17 cellular contexts compared by ENCODE assay signal in genomic region chr11:101224221-101224620, GRCh38.
A peak's percentile ranks its signal among the peaks of the same experiment; 100 is the strongest.
DNase-seq lines count a peak whose midpoint lies in the region; ATAC-seq and TF ChIP-seq lines count a peak whose summit lies in the region.
"Had no signal": no experiment of that assay in that cellular context is flagged by ENCODE, and none has a peak within 500 bp of the region (broad histone marks: within the 10 kb centered on the region; RNA-seq: fewer than 3 reads in every experiment).

No MANE protein-coding gene starts in this region.

- no peak overlapping the region for H2AK5ac ChIP-seq in neuronal stem cell (ENCODE audit: low read depth, low read length)

- no peak overlapping the region for H3K4me3 Mint-ChIP-seq in osteocyte (ENCODE audit: unreplicated experiment)
- H3K4me3 Mint-ChIP-seq: B cell; CD4-positive, alpha-beta T cell; CD8-positive, alpha-beta T cell had no signal

- H4K91ac ChIP-seq in neuronal stem cell (ENCODE audit: low read depth, low read length, poor library complexity), result no peak overlapping the region

- no peaks in the 10 kb centered on the region for H3K36me3 Mint-ChIP-seq in osteocyte (ENCODE audit: unreplicated experiment)
- H3K36me3 Mint-ChIP-seq: CD8-positive, alpha-beta T cell had no signal

- no peaks in the 10 kb centered on the region for H3K9me2 ChIP-seq in PC-3 (replicated peaks; ENCODE audit: low read length)

- H3K27me3 ChIP-seq in neuronal stem cell (ENCODE audit: control insufficient read depth in 3 of 3, insufficient read depth in 3 of 3, low read depth in 1 of 3, low read length in 3 of 3) (no peaks in the 10 kb centered on the region), PC-3 (ENCODE audit: low read length) (peaks cover 29% of the 10 kb centered on the region)
- H3K27me3 ChIP-seq: BLaER1 treated with 17β-estradiol and CSF1 and Interleukin-3, amounts not matched to agents 10 nM and 100 nM had no signal

- intact Hi-C loops in PC-3 (cut with micrococcal nuclease), result no loop called here

- H3K4me3 ChIP-seq in neuronal stem cell (ENCODE audit: low read length in 2 of 2) (no peak overlapping the region), PC-3 (ENCODE audit: low read length) (no peak overlapping the region)
- H3K4me3 ChIP-seq: A549; BLaER1 treated with 17β-estradiol and CSF1 and Interleukin-3, amounts not matched to agents 10 nM and 100 nM had no signal

- no peak for TF ChIP-seq CTCF in osteocyte (IDR thresholded peaks at IDR 0.05)
- no peak for TF ChIP-seq CTCF in PC-3 (conservative IDR thresholded peaks at IDR 0.05; ENCODE audit: low read depth, low read length)

- no peak overlapping the region for H3K4ac ChIP-seq in neuronal stem cell (ENCODE audit: low read length)

- no peak overlapping the region for H3K14ac ChIP-seq in neuronal stem cell (ENCODE audit: low read length)

- no peaks in the 10 kb centered on the region for H4K20me1 ChIP-seq in PC-3 (ENCODE audit: low read length)
- H4K20me1 ChIP-seq: BLaER1 treated with 17β-estradiol and CSF1 and Interleukin-3, amounts not matched to agents 10 nM and 100 nM had no signal

- H2BK12ac ChIP-seq in neuronal stem cell (ENCODE audit: low read length), result no peak overlapping the region

- ATAC-seq in PC-3, result no peak
- ATAC-seq: A549; CD8-positive, alpha-beta T cell had no signal

- H2AFZ ChIP-seq in neuronal stem cell (ENCODE audit: low read length) (no peak overlapping the region), PC-3 (ENCODE audit: low read length) (no peak overlapping the region)

- H4K8ac ChIP-seq in neuronal stem cell (ENCODE audit: low read depth, low read length), result no peak overlapping the region

- POLR2A ChIA-PET in PC-3 (lab: Charles Lee; ENCODE audit: unreplicated experiment), result no interaction called here

- H2BK5ac ChIP-seq in neuronal stem cell (ENCODE audit: low read length), result no peak overlapping the region

- H3K4me1 ChIP-seq in neuronal stem cell (ENCODE audit: control insufficient read depth in 2 of 2, insufficient read depth in 1 of 2, low read depth in 1 of 2, low read length in 2 of 2) (no peaks in the 10 kb centered on the region), PC-3 (ENCODE audit: insufficient read depth, low read length) (no peaks in the 10 kb centered on the region)
- H3K4me1 ChIP-seq: A549, Caco-2 had no signal

- H3K9me3 ChIP-seq in neuronal stem cell (replicated peaks in 1 of 2; ENCODE audit: control insufficient read depth in 2 of 2, insufficient read depth in 1 of 2, low read depth in 1 of 2, low read length in 2 of 2) (no peaks in the 10 kb centered on the region), PC-3 (ENCODE audit: low read length) (peaks cover 9% of the 10 kb centered on the region; the same call in 1 of the 2 replicates)
- H3K9me3 ChIP-seq: A549 had no signal

- CTCF ChIA-PET in PC-3 (lab: Charles Lee), result no interaction called here

- H3K27ac ChIP-seq in neuronal stem cell (replicated peaks; ENCODE audit: low read length), result no peak overlapping the region
- no peak overlapping the region for H3K27ac ChIP-seq in PC-3 (ENCODE audit: low read length)
- H3K27ac ChIP-seq: 22Rv1; A549; BLaER1 treated with 17β-estradiol and CSF1 and Interleukin-3, amounts not matched to agents 10 nM and 100 nM; C4-2B had no signal

- H3K79me2 ChIP-seq in PC-3 (ENCODE audit: low read length), result no peaks in the 10 kb centered on the region

- H3K4me1 Mint-ChIP-seq in osteocyte (ENCODE audit: unreplicated experiment), result no peaks in the 10 kb centered on the region
- H3K4me1 Mint-ChIP-seq: B cell had no signal

- no peaks in the 10 kb centered on the region for H3K27me3 Mint-ChIP-seq in osteocyte (ENCODE audit: unreplicated experiment)
- H3K27me3 Mint-ChIP-seq: B cell; CD4-positive, alpha-beta T cell had no signal

- peak overlapping the region; percentile 34 for H3K9ac ChIP-seq in neuronal stem cell (ENCODE audit: low read depth, low read length, poor library complexity)
- no peak overlapping the region for H3K9ac ChIP-seq in PC-3 (ENCODE audit: low read length)
- H3K9ac ChIP-seq: BLaER1 treated with 17β-estradiol and CSF1 and Interleukin-3, amounts not matched to agents 10 nM and 100 nM had no signal

- H3K23ac ChIP-seq in neuronal stem cell (ENCODE audit: low read depth, low read length, poor library complexity), result no peak overlapping the region

- H3K4me2 ChIP-seq in neuronal stem cell (ENCODE audit: insufficient read depth, low read length, poor library complexity, severe bottlenecking) (no peak overlapping the region), PC-3 (ENCODE audit: low read length) (no peak overlapping the region)
- H3K4me2 ChIP-seq: A549; BLaER1 treated with 17β-estradiol and CSF1 and Interleukin-3, amounts not matched to agents 10 nM and 100 nM had no signal

- no peaks in the 10 kb centered on the region for H3F3A ChIP-seq in PC-3 (ENCODE audit: low read length, unreplicated experiment)

- DNase-seq in M059J (ENCODE audit: low read depth), result peak; percentile 24
- DNase-seq in neuronal stem cell (ENCODE audit: low spot score), result no peak
- peak; percentile 69 for DNase-seq in osteocyte (ENCODE audit: extremely low spot score, unreplicated experiment)
- no peak for DNase-seq in PC-3
- no peak for DNase-seq in SHP77 treated with DMSO at 0.1 percent for 48 hours (lab: John Stamatoyannopoulos, UW)
- DNase-seq: AML-193; Caco-2; Calu3; CD4-positive, alpha-beta T cell; CD8-positive, alpha-beta T cell; DMS79 treated with DMSO at 0.1 percent for 48 hours; GF-D8 had no signal

- H2BK15ac ChIP-seq in neuronal stem cell (ENCODE audit: low read length), result no peak overlapping the region

- H3K9me3 Mint-ChIP-seq in osteocyte (ENCODE audit: unreplicated experiment), result peaks cover 31% of the 10 kb centered on the region

- H3K36me3 ChIP-seq in neuronal stem cell (replicated peaks in 1 of 2; ENCODE audit: control insufficient read depth in 2 of 2, insufficient read depth in 2 of 2, low read length in 2 of 2), result no peaks in the 10 kb centered on the region
- no peaks in the 10 kb centered on the region for H3K36me3 ChIP-seq in PC-3 (ENCODE audit: low read depth, low read length)
- H3K36me3 ChIP-seq: BLaER1 treated with 17β-estradiol and CSF1 and Interleukin-3, amounts not matched to agents 10 nM and 100 nM had no signal

- no peak overlapping the region for H3K18ac ChIP-seq in neuronal stem cell (ENCODE audit: low read length)

- H2BK120ac ChIP-seq in neuronal stem cell (ENCODE audit: low read depth, low read length), result no peak overlapping the region

- H3K27ac Mint-ChIP-seq in osteocyte (ENCODE audit: unreplicated experiment), result no peak overlapping the region
- H3K27ac Mint-ChIP-seq: B cell; CD4-positive, alpha-beta T cell; CD8-positive, alpha-beta T cell had no signal

- BruUV-seq in PC-3 (replicated peaks; lab: Mats Ljungman, UMichigan), result no TSS peak

- no CpG with 5 or more reads among the region's 2 CpGs for WGBS in neuronal stem cell (ENCODE audit: extremely low coverage in 2 of 2, insufficient read length in 2 of 2, insufficient replicate concordance in 1 of 2), 2 donors

- H3K79me1 ChIP-seq in neuronal stem cell (ENCODE audit: low read depth, low read length), result no peaks in the 10 kb centered on the region

Comparison
In these comparisons a context has a peak if more than half of its experiments do, and no peak if none do; other contexts are left out.
1. DNase-seq: peak in M059J (single experiment) and osteocyte (single experiment); none in neuronal stem cell (single experiment), PC-3 (single experiment) and SHP77 treated with DMSO at 0.1 percent for 48 hours (single experiment).